1 cellular context compared by ENCODE assay signal in genomic region chr6:161368514-161368913, GRCh38.
TF ChIP-seq lines count a peak whose summit lies in the region.

No MANE protein-coding gene starts in this region.

TF ChIP-seq in K562, 482 proteins besides CTCF, POLR2A, EP300 and RAD21 (continued from another document):
- no peak for TF ChIP-seq ZNF407 (IDR thresholded peaks at IDR 0.05; ENCODE audit: low read depth)
- no peak for TF ChIP-seq SUPT5H (IDR thresholded peaks at IDR 0.05)
- no peak for TF ChIP-seq PBX2 (CRISPR knock-in tag; IDR thresholded peaks at IDR 0.05; ENCODE audit: low read depth)
- no peak for TF ChIP-seq PBX2 (tag; conservative IDR thresholded peaks at IDR 0.05; ENCODE audit: low read depth)
- TF ChIP-seq MTA2 (IDR thresholded peaks at IDR 0.05; ENCODE audit: low read depth): no peak
- TF ChIP-seq SRSF9 (IDR thresholded peaks at IDR 0.05; ENCODE audit: borderline replicate concordance, low read depth, low read length): no peak
- no peak for TF ChIP-seq PYGO2 (tag; IDR thresholded peaks at IDR 0.05)
- no peak for TF ChIP-seq CBX3 (IDR thresholded peaks at IDR 0.05; ENCODE audit: borderline replicate concordance in 1 of 2, low read length in 2 of 2)
